Comparison of ENCODE assay signal across 13 cellular contexts in the genomic region with DNA sequence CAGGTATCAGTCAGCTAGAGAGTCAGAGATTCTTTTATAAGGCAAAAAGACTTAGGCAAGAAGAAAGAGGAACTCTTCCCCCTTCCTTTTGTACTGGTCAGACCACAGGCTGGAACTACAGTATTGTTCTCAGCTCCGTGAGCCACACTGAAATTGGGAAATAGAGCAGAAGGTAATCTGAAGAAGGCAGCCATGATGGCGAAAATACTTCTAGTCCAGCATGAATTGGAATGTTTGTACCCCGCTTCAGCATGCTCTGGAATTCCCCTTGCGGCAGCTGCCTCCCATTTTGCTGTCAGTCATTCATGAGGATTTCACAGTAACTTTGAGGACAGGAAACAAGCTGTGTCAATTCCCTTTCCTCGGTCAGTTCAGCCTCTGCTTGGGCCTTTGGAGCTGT.
DNase-seq lines count a peak whose midpoint lies in the region; ATAC-seq, FAIRE-seq and TF ChIP-seq lines count a peak whose summit lies in the region.
"Had no signal": no experiment of that assay in that cellular context is flagged by ENCODE, and none has a peak within 500 bp of the region (broad histone marks: within the 10 kb centered on the region; RNA-seq: fewer than 3 reads in every experiment).

No MANE protein-coding gene starts in this region.

- no peak for ATAC-seq in stimulated activated effector memory CD8-positive, alpha-beta T cell treated with anti-CD3 and anti-CD28 coated beads, Interleukin-12 subunit alpha, Interleukin-12 subunit beta, amount 100 ng/mL, for 72 hours
- ATAC-seq in HG03469 (IDR thresholded peaks at IDR 0.05; ENCODE audit: unreplicated experiment), result no peak

- DNase-seq in GM12891 (ENCODE audit: insufficient read length, low spot score), result no peak
- DNase-seq in NOMO-1 treated with dmso at 0.1 percent for 144 hours (lab: John Stamatoyannopoulos, UW; ENCODE audit: unreplicated experiment), result peak; percentile 79
- peak; percentile 69 for DNase-seq in cerebellum (ENCODE audit: low spot score)
- DNase-seq in myocyte (ENCODE audit: low read depth), result peak; percentile 82
- no peak for DNase-seq in activated T-cell treated with anti-CD3 and anti-CD28 coated beads, Interleukin-2, amount 50 U/mL, for 1 hour
- no peak for DNase-seq in stimulated activated effector memory CD8-positive, alpha-beta T cell treated with anti-CD3 and anti-CD28 coated beads, Interleukin-12 subunit alpha, Interleukin-12 subunit beta, amount 100 ng/mL, for 72 hours (ENCODE audit: low spot score in 2 of 2)
- DNase-seq in DMS79 treated with DMSO at 0.1 percent for 48 hours (lab: John Stamatoyannopoulos, UW), result no peak
- DNase-seq: activated B cell treated with CpG ODN at 0.5 μM for 24 hours, hypothalamus, NCI-H1417 had no signal

- no peak overlapping the region for H3K4me3 Mint-ChIP-seq in stimulated activated effector memory CD8-positive, alpha-beta T cell treated with anti-CD3 and anti-CD28 coated beads, Interleukin-12 subunit alpha, Interleukin-12 subunit beta, amount 100 ng/mL, for 72 hours
- H3K4me3 Mint-ChIP-seq: activated B cell treated with CpG ODN at 0.5 μM for 24 hours had no signal

- no peaks in the 10 kb centered on the region for H3K36me3 Mint-ChIP-seq in stimulated activated effector memory CD8-positive, alpha-beta T cell treated with anti-CD3 and anti-CD28 coated beads, Interleukin-12 subunit alpha, Interleukin-12 subunit beta, amount 100 ng/mL, for 72 hours

- no peaks in the 10 kb centered on the region for H3K9me3 Mint-ChIP-seq in stimulated activated effector memory CD8-positive, alpha-beta T cell treated with anti-CD3 and anti-CD28 coated beads, Interleukin-12 subunit alpha, Interleukin-12 subunit beta, amount 100 ng/mL, for 72 hours
- H3K9me3 Mint-ChIP-seq: activated B cell treated with CpG ODN at 0.5 μM for 24 hours had no signal

- FAIRE-seq in GM12891 (lab: Jason Lieb, UNC), result peak; percentile 43
- FAIRE-seq: colon, GM19239 had no signal

- TF ChIP-seq POLR2A in GM12891 (IDR thresholded peaks at IDR 0.05; ENCODE audit: low read depth, low read length), result no peak

- no peak overlapping the region for H3K27ac Mint-ChIP-seq in stimulated activated effector memory CD8-positive, alpha-beta T cell treated with anti-CD3 and anti-CD28 coated beads, Interleukin-12 subunit alpha, Interleukin-12 subunit beta, amount 100 ng/mL, for 72 hours
- H3K27ac Mint-ChIP-seq: activated B cell treated with CpG ODN at 0.5 μM for 24 hours had no signal

- H3K4me1 Mint-ChIP-seq in stimulated activated effector memory CD8-positive, alpha-beta T cell treated with anti-CD3 and anti-CD28 coated beads, Interleukin-12 subunit alpha, Interleukin-12 subunit beta, amount 100 ng/mL, for 72 hours, result peaks cover 6% of the 10 kb centered on the region

TF ChIP-seq in GM12891, 5 proteins besides CTCF, POLR2A, EP300 and RAD21:
- TF ChIP-seq POLR2AphosphoS5 (IDR thresholded peaks at IDR 0.05; ENCODE audit: low read depth, low read length) (no peak), SPI1 (IDR thresholded peaks at IDR 0.05; ENCODE audit: low read depth, low read length) (peak; percentile 71)

Comparison
In these comparisons a context has a peak if more than half of its experiments do, and no peak if none do; other contexts are left out.
1. DNase-seq: peak in NOMO-1 treated with dmso at 0.1 percent for 144 hours (single experiment), cerebellum (single experiment) and myocyte (single experiment); none in GM12891 (single experiment), activated T-cell treated with anti-CD3 and anti-CD28 coated beads, Interleukin-2, amount 50 U/mL, for 1 hour (single experiment), stimulated activated effector memory CD8-positive, alpha-beta T cell treated with anti-CD3 and anti-CD28 coated beads, Interleukin-12 subunit alpha, Interleukin-12 subunit beta, amount 100 ng/mL, for 72 hours (0 of 2) and DMS79 treated with DMSO at 0.1 percent for 48 hours (single experiment).